Comparison of ENCODE assay signal across 8 cellular contexts in genomic region chr3:193040836-193041672, GRCh38.
DNase-seq lines count a peak whose midpoint lies in the region; ATAC-seq, FAIRE-seq and TF ChIP-seq lines count a peak whose summit lies in the region.

No MANE protein-coding gene starts in this region.

- DNase-seq in COLO829 (ENCODE audit: low spot score) (peak; percentile 27), GM19239 (ENCODE audit: insufficient read length, low spot score) (peak; percentile 15), LoVo (ENCODE audit: low spot score) (peak; percentile 55), RPMI8226 (peak; percentile 48), fibroblast of peridontal ligament (ENCODE audit: extremely low read depth) (peak; percentile 55), retinal pigment epithelial cell (ENCODE audit: low read depth) (no peak), T-helper 9 cell (no peak)

- FAIRE-seq in GM19239 (lab: Jason Lieb, UNC): no peak

- TF ChIP-seq CTCF in retinal pigment epithelial cell (conservative IDR thresholded peaks at IDR 0.05; ENCODE audit: low read depth, low read length): peak; percentile 53

- no peak overlapping the region for H3K4me3 ChIP-seq in retinal pigment epithelial cell (ENCODE audit: low read length)

- no peak for ATAC-seq in HG02588 (IDR thresholded peaks at IDR 0.05; ENCODE audit: unreplicated experiment)

Comparison
In these comparisons a context has a peak if more than half of its experiments do, and no peak if none do; other contexts are left out.
1. DNase-seq: peak in COLO829 (single experiment), GM19239 (single experiment), LoVo (single experiment), RPMI8226 (single experiment) and fibroblast of peridontal ligament (single experiment); none in retinal pigment epithelial cell (single experiment) and T-helper 9 cell (single experiment).